In the genomic region with DNA sequence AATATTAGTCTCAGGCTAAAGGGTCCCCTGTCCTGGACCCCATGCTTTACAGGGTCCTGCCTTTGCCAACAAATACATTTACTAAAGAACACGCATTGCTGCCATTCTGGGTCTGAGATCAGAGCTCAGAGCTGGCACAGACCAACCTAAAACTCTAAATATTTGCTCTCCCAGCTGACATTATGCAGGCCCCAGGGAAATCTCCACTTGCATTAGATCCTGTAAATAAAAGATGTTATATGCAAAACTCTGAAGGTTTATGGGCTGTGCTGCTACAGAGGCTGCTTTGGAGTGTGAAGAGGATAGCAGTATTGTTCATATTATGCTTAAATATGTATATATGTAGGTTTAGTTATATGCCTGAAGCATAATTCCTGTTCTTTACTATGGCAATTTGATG, we compare ENCODE assay signal across 23 cellular contexts. TPM values are rescaled to one million over a fixed set of nuclear protein-coding genes. Genes with fewer than 3 reads are reported as not detected.
A peak's percentile ranks its signal among the peaks of the same experiment; 100 is the strongest.
DNase-seq lines count a peak whose midpoint lies in the region; ATAC-seq and TF ChIP-seq lines count a peak whose summit lies in the region.
"Had no signal": no experiment of that assay in that cellular context is flagged by ENCODE, and none has a peak within 500 bp of the region (broad histone marks: within the 10 kb centered on the region; RNA-seq: fewer than 3 reads in every experiment).

No MANE protein-coding gene starts in this region.

- intact Hi-C loops in OCI-LY7 (cut with micrococcal nuclease; ENCODE audit: unreplicated experiment) (no loop called here), sigmoid colon (cut with DNase I) (loop anchor here (5.0 kb wide), 1 partner anchor 35 kb away; no protein-coding TSS in a partner anchor), esophagus squamous epithelium (cut with DNase I) (no loop called here)

- CTCF ChIA-PET in OCI-LY7 (lab: Charles Lee; ENCODE audit: unreplicated experiment) = no interaction called here

- H3K27ac ChIP-seq in OCI-LY7 (ENCODE audit: low read depth, low read length, poor library complexity, severe bottlenecking) (no peak overlapping the region), sigmoid colon (peak overlapping the region in 3 of 4 donors; percentile 54 to 61 (median 61)), esophagus squamous epithelium (no peak overlapping the region)
- H3K27ac ChIP-seq: A549; BLaER1 treated with 17β-estradiol and CSF1 and Interleukin-3, amounts not matched to agents 10 nM and 100 nM had no signal

- TF ChIP-seq POLR2A in sigmoid colon (IDR thresholded peaks at IDR 0.05) (no peak), esophagus squamous epithelium (IDR thresholded peaks at IDR 0.05) (no peak)

- H2AFZ ChIP-seq in OCI-LY7 (ENCODE audit: low read length) = peak overlapping the region; percentile 63

- no peak overlapping the region for H3K4me2 ChIP-seq in OCI-LY7 (ENCODE audit: low read length)
- H3K4me2 ChIP-seq: A549; BLaER1 treated with 17β-estradiol and CSF1 and Interleukin-3, amounts not matched to agents 10 nM and 100 nM had no signal

- H3K4me1 ChIP-seq in OCI-LY7 (ENCODE audit: insufficient read depth, low read length, poor library complexity, severe bottlenecking) (no peaks in the 10 kb centered on the region), sigmoid colon (peaks cover 0 to 50% (median 43%) of the 10 kb centered on the region in 4 donors), esophagus squamous epithelium (no peaks in the 10 kb centered on the region)
- H3K4me1 ChIP-seq: A549; BE2C; BLaER1 treated with 17β-estradiol and CSF1 and Interleukin-3, amounts not matched to agents 10 nM and 100 nM; HAP-1 had no signal

- no peaks in the 10 kb centered on the region for H3K9me2 ChIP-seq in OCI-LY7 (ENCODE audit: insufficient read depth, low read length)

- POLR2A ChIA-PET in OCI-LY7 (lab: Charles Lee) = interaction anchor here (1.0 kb wide), 1 partner anchor 54 kb away, joined by 3 read pairs; no protein-coding TSS in a partner anchor

- no peaks in the 10 kb centered on the region for H3K27me3 ChIP-seq in sigmoid colon
- no peaks in the 10 kb centered on the region for H3K27me3 ChIP-seq in esophagus squamous epithelium
- H3K27me3 ChIP-seq: BE2C; BLaER1 treated with 17β-estradiol and CSF1 and Interleukin-3, amounts not matched to agents 10 nM and 100 nM had no signal

- ATAC-seq in GM18861 (IDR thresholded peaks at IDR 0.05; ENCODE audit: unreplicated experiment) (no peak), HG03108 (IDR thresholded peaks at IDR 0.05; ENCODE audit: unreplicated experiment) (no peak)
- ATAC-seq: A549, GM12878 had no signal

- no peaks in the 10 kb centered on the region for H3K9me3 ChIP-seq in OCI-LY7 (ENCODE audit: low read length)
- H3K9me3 ChIP-seq in sigmoid colon = no peaks in the 10 kb centered on the region
- no peaks in the 10 kb centered on the region for H3K9me3 ChIP-seq in esophagus squamous epithelium
- H3K9me3 ChIP-seq: A549, BE2C, HAP-1 had no signal

- no peaks in the 10 kb centered on the region for H3K79me2 ChIP-seq in OCI-LY7 (ENCODE audit: insufficient read depth, low read depth, low read length)

- no peak for TF ChIP-seq CTCF in OCI-LY7 (conservative IDR thresholded peaks at IDR 0.05; ENCODE audit: low read length)
- no peak for TF ChIP-seq CTCF in sigmoid colon (IDR thresholded peaks at IDR 0.05)
- TF ChIP-seq CTCF in esophagus squamous epithelium (IDR thresholded peaks at IDR 0.05) = no peak

- no peaks in the 10 kb centered on the region; the same call in 1 of the 2 replicates for H3K36me3 ChIP-seq in OCI-LY7 (ENCODE audit: insufficient read depth, low read length)
- no peaks in the 10 kb centered on the region for H3K36me3 ChIP-seq in sigmoid colon
- H3K36me3 ChIP-seq in esophagus squamous epithelium = no peaks in the 10 kb centered on the region
- H3K36me3 ChIP-seq: BE2C; BLaER1 treated with 17β-estradiol and CSF1 and Interleukin-3, amounts not matched to agents 10 nM and 100 nM; HAP-1 had no signal

- BruUV-seq in OCI-LY7 (replicated peaks; lab: Mats Ljungman, UMichigan) = no TSS peak

- H3K4me3 ChIP-seq in OCI-LY7 (ENCODE audit: low read depth, low read length, poor library complexity, severe bottlenecking) (no peak overlapping the region), sigmoid colon (no peak overlapping the region), esophagus squamous epithelium (no peak overlapping the region)
- H3K4me3 ChIP-seq: A549; BLaER1 treated with 17β-estradiol and CSF1 and Interleukin-3, amounts not matched to agents 10 nM and 100 nM; GM12878; HAP-1 had no signal

- DNase-seq in NCI-H526 (lab: John Stamatoyannopoulos, UW) = peak; percentile 88 to 91
- no peak for DNase-seq in OCI-LY7 (ENCODE audit: low spot score)
- DNase-seq in sigmoid colon = no peak
- DNase-seq in esophagus squamous epithelium (lab: John Stamatoyannopoulos, UW) = no peak
- DNase-seq: 8988T; ACHN; AML-193; BE2C; CD4-positive, alpha-beta T cell; CD8-positive, alpha-beta memory T cell; DMS 273 treated with DMSO at 0.1 percent for 48 hours; DMS79; EL; GDM1; GOT3; HFFc6 had no signal

- no peaks in the 10 kb centered on the region for H4K20me1 ChIP-seq in OCI-LY7 (ENCODE audit: insufficient read depth, low read length)
- H4K20me1 ChIP-seq: BLaER1 treated with 17β-estradiol and CSF1 and Interleukin-3, amounts not matched to agents 10 nM and 100 nM had no signal

- 67 to 74% methylated on average over 1 of the region's 1 CpG for WGBS in sigmoid colon, 2 donors
- 80 to 85% methylated on average over 1 of the region's 1 CpG for WGBS in esophagus squamous epithelium, 2 donors

- TF ChIP-seq EP300 in sigmoid colon (IDR thresholded peaks at IDR 0.05) = no peak

RNA-seq across cellular contexts. Expression of gene RANBP3L, which starts 35.9 kb away (rescaled TPM):
- total RNA-seq in OCI-LY7 (2014; rRNA removed; shearing (Covaris generic)) = not detected in 2 replicates
- total RNA-seq in OCI-LY7 (2022) = not detected in 2 replicates
- total RNA-seq in sigmoid colon = 10 to 100 TPM in 1 of 4 donors, 1 to 10 TPM in 3; 3.5 to 16.9 (median 3.7) TPM
- polyA plus RNA-seq in sigmoid colon = under 1 TPM in 1 of 3 donors, not detected in 2; 0.28 TPM
- total RNA-seq in esophagus squamous epithelium = under 1 TPM in 3 of 4 donors, not detected in 1; 0.30 to 0.57 (median 0.56) TPM
- total RNA-seq: CD4-positive, alpha-beta T cell; CD8-positive, alpha-beta memory T cell; HFFc6 had no signal
- polyA plus RNA-seq: A549; CD14-positive monocyte; CD8-positive, alpha-beta memory T cell had no signal

Comparison
In these comparisons a context has a peak if more than half of its experiments do, and no peak if none do; other contexts are left out.
1. DNase-seq: peak in NCI-H526 (2 of 2); none in OCI-LY7 (single experiment), sigmoid colon (single experiment) and esophagus squamous epithelium (single experiment).
2. H3K27ac ChIP-seq: peak in sigmoid colon (3 of 4); none in OCI-LY7 (single experiment) and esophagus squamous epithelium (0 of 4).